In the genomic region with DNA sequence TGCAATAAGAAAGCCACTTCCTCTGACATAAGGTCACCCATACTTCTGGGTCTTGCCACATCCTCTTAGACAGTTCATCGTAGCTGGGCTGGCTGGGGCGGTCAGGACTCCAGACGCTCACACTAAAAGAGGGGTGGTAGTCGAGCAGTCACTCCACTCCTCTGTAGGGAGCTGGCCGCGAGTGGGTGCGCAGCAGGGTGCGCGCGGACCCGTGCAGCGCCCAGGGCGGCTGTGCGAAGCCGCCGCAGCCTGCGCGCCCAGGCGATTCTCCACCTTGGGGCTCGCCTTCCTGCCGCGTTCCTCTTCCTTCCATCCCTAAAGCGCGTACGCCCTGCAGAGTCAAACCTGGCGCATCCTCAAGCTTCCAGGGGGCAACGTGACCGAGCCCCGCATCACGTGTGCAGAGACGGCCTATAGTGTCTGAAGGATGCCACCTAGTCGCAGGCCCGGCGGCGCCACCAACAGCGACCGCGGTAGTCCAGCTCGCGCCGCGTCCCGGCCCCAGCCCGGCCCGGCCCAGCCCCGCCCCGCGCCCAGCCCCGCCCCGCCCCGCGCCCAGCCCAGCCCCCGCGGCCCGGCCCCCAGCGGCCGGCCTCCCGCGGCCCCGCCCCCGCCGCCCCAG, we compare ENCODE assay signal across 8 cellular contexts. TPM values are rescaled to one million over a fixed set of nuclear protein-coding genes. Genes with fewer than 3 reads are reported as not detected.
A peak's percentile ranks its signal among the peaks of the same experiment; 100 is the strongest.
DNase-seq lines count a peak whose midpoint lies in the region; ATAC-seq, FAIRE-seq and TF ChIP-seq lines count a peak whose summit lies in the region.

No MANE protein-coding gene starts in this region.

- intact Hi-C loops in heart left ventricle (cut with DNase I), result loop anchor here (1.0 to 10.0 kb wide), 13 partner anchors 44 to 681 kb away; a partner anchor contains a TSS

- TF ChIP-seq CTCF in heart left ventricle (IDR thresholded peaks at IDR 0.05) (peak in 4 of 12 donors; percentile 15 to 32 (median 24)), upper lobe of left lung (IDR thresholded peaks at IDR 0.05) (peak in 1 of 6 experiments; percentile 8)

- H3K9me3 ChIP-seq in heart left ventricle (no peaks in the 10 kb centered on the region), upper lobe of left lung (no peaks in the 10 kb centered on the region)

- H3K36me3 ChIP-seq in heart left ventricle (peaks cover 0 to 25% (median 15%) of the 10 kb centered on the region in 9 donors), upper lobe of left lung (peaks cover 8 to 18% (median 9%) of the 10 kb centered on the region in 4 donors)

- H3K4me1 Mint-ChIP-seq in activated naive CD8-positive, alpha-beta T cell treated with anti-CD3 and anti-CD28 coated beads, Interleukin-2, amount 50 U/mL, for 24 hours, result peaks cover 50% of the 10 kb centered on the region

- peaks cover 0 to 61% (median 50%) of the 10 kb centered on the region in 12 donors for H3K4me1 ChIP-seq in heart left ventricle
- H3K4me1 ChIP-seq in upper lobe of left lung, result peaks cover 32 to 53% (median 48%) of the 10 kb centered on the region in 4 donors

- peak overlapping the region; percentile 89 for H3K4me3 Mint-ChIP-seq in activated naive CD8-positive, alpha-beta T cell treated with anti-CD3 and anti-CD28 coated beads, Interleukin-2, amount 50 U/mL, for 24 hours

- TF ChIP-seq EP300 in upper lobe of left lung (IDR thresholded peaks at IDR 0.05), result no peak

- peaks cover 31% of the 10 kb centered on the region for H3K36me3 Mint-ChIP-seq in activated naive CD8-positive, alpha-beta T cell treated with anti-CD3 and anti-CD28 coated beads, Interleukin-2, amount 50 U/mL, for 24 hours (ENCODE audit: low read depth)

- DNase-seq in GM12891 (ENCODE audit: insufficient read length, low spot score), result peak; percentile 80
- peak; percentile 70 for DNase-seq in NCI-H128 (lab: John Stamatoyannopoulos, UW; ENCODE audit: unreplicated experiment)
- peak; percentile 92 for DNase-seq in SKM-1 treated with dmso at 0.1 percent for 144 hours (lab: John Stamatoyannopoulos, UW; ENCODE audit: unreplicated experiment)
- peak; percentile 86 for DNase-seq in activated naive CD8-positive, alpha-beta T cell treated with anti-CD3 and anti-CD28 coated beads, Interleukin-2, amount 50 U/mL, for 24 hours
- peak; percentile 92 to 97 (median 94) for DNase-seq in heart left ventricle
- DNase-seq in pons (ENCODE audit: low spot score), result peak; percentile 94
- peak; percentile 97 for DNase-seq in upper lobe of left lung

- ATAC-seq in HG02759 (IDR thresholded peaks at IDR 0.05; ENCODE audit: unreplicated experiment) (peak; percentile 96), heart left ventricle (peak; percentile 88 to 92 (median 91)), upper lobe of left lung (ENCODE audit: low FRiP score in 2 of 2) (peak; percentile 92 to 94)
- peak; percentile 91 for ATAC-seq in activated naive CD8-positive, alpha-beta T cell treated with anti-CD3 and anti-CD28 coated beads, Interleukin-2, amount 50 U/mL, for 24 hours

- peak; percentile 80 for FAIRE-seq in GM12891 (lab: Jason Lieb, UNC)

- H3K4me3 ChIP-seq in heart left ventricle (peak overlapping the region; percentile 52 to 96 (median 79)), upper lobe of left lung (peak overlapping the region; percentile 66 to 92 (median 79))

- H3K27me3 ChIP-seq in heart left ventricle (no peaks in the 10 kb centered on the region), upper lobe of left lung (no peaks in the 10 kb centered on the region)

- H3K27me3 Mint-ChIP-seq in activated naive CD8-positive, alpha-beta T cell treated with anti-CD3 and anti-CD28 coated beads, Interleukin-2, amount 50 U/mL, for 24 hours, result no peaks in the 10 kb centered on the region

- 0 to 1% (median 1%) methylated on average over 27 to 62 of the region's 62 CpGs for WGBS in heart left ventricle, 4 donors
- WGBS in upper lobe of left lung, 2 donors, result 0 to 5% methylated on average over 7 to 21 of the region's 62 CpGs

- H3K9me3 Mint-ChIP-seq in activated naive CD8-positive, alpha-beta T cell treated with anti-CD3 and anti-CD28 coated beads, Interleukin-2, amount 50 U/mL, for 24 hours, result peaks cover 5% of the 10 kb centered on the region

- peak overlapping the region; percentile 66 to 99 (median 96) for H3K27ac ChIP-seq in heart left ventricle
- peak overlapping the region; percentile 96 to 98 (median 98) for H3K27ac ChIP-seq in upper lobe of left lung

- TF ChIP-seq POLR2A in GM12891 (IDR thresholded peaks at IDR 0.05; ENCODE audit: low read depth, low read length) (peak; percentile 84), heart left ventricle (IDR thresholded peaks at IDR 0.05) (peak in 1 of 2 donors; percentile 30), upper lobe of left lung (IDR thresholded peaks at IDR 0.05) (peak in 3 of 4 donors; percentile 62 to 84 (median 78))

- peak overlapping the region; percentile 89 for H3K27ac Mint-ChIP-seq in activated naive CD8-positive, alpha-beta T cell treated with anti-CD3 and anti-CD28 coated beads, Interleukin-2, amount 50 U/mL, for 24 hours

TF ChIP-seq in GM12891, 5 proteins besides CTCF, POLR2A, EP300 and RAD21:
- TF ChIP-seq POLR2AphosphoS5 (IDR thresholded peaks at IDR 0.05; ENCODE audit: low read depth, low read length), result no peak; the same call in 1 of the 2 replicates
- 0 out of 2 replicates have a peak, but pooled peaks have one; percentile 44 for TF ChIP-seq TAF1 (IDR thresholded peaks at IDR 0.05; ENCODE audit: low read depth, low read length)
- TF ChIP-seq SPI1 (IDR thresholded peaks at IDR 0.05; ENCODE audit: low read depth, low read length), result peak; percentile 67
- TF ChIP-seq PAX5 (IDR thresholded peaks at IDR 0.05; ENCODE audit: insufficient read depth, low read length, severe bottlenecking), result no peak
- TF ChIP-seq POU2F2 (IDR thresholded peaks at IDR 0.05; ENCODE audit: low read depth, low read length), result no peak

RNA-seq across cellular contexts. Expression of a gene that starts 0.4 kb away (rescaled TPM):
- polyA plus RNA-seq in GM12891 (2012; ENCODE audit: low read depth, missing spikeins), result 78.0 TPM
- total RNA-seq in heart left ventricle, result 100 to 1,000 TPM; 237 to 522 (median 405) TPM
- 100 to 1,000 TPM; 452 to 635 TPM for polyA plus RNA-seq in heart left ventricle
- 100 to 1,000 TPM in 5 of 6 donors, 10 to 100 TPM in 1; 94.3 to 330 (median 212) TPM for total RNA-seq in upper lobe of left lung

Comparison
In these comparisons a context has a peak if more than half of its experiments do, and no peak if none do; other contexts are left out.
1. Peak in every context shown above with its lines: DNase-seq, ATAC-seq, H3K4me3 ChIP-seq and H3K27ac ChIP-seq.